1 cellular context compared by ENCODE assay signal in the genomic region with DNA sequence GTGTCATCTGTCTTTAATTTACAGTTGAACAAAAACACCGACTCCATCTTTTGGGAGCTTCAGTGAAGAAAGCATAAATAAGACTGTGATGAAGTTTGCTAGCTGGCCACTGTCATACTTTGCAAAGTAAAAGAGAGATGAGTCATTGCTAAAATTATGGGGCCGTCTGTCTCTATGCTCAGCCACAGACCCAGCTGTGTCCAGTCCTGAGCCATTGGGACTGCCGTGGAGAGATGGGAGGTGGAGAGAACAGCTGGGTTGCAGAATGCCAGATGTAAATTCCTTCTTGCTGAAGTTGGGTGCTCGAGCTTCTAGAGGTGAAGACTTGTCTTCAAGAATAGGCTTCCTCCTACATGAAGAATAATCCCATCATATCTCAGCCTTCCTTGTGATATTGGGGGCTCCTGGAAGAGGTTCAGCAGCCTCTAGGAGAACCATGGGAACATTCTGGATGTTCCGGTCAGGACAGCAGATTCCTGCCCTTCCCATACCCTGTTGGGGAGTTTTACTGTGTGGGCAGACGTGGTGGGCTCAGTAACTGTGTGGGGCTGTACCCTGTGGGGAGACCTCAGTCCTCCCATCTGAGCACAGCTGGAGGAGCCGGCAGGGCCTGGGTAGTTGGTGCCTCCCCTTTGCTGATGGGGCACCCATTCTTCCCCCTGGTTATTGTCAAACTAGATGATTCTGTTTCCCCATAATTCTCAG.
TF ChIP-seq lines count a peak whose summit lies in the region.

No MANE protein-coding gene starts in this region.

TF ChIP-seq in WTC11, 78 proteins besides CTCF, POLR2A, EP300 and RAD21 (continued from another document):
- TF ChIP-seq, protein P1, sequence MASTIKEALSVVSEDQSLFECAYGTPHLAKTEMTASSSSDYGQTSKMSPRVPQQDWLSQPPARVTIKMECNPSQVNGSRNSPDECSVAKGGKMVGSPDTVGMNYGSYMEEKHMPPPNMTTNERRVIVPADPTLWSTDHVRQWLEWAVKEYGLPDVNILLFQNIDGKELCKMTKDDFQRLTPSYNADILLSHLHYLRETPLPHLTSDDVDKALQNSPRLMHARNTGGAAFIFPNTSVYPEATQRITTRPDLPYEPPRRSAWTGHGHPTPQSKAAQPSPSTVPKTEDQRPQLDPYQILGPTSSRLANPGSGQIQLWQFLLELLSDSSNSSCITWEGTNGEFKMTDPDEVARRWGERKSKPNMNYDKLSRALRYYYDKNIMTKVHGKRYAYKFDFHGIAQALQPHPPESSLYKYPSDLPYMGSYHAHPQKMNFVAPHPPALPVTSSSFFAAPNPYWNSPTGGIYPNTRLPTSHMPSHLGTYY (CRISPR knock-in tag; IDR thresholded peaks at IDR 0.05) = no peak
- TF ChIP-seq, protein P2, sequence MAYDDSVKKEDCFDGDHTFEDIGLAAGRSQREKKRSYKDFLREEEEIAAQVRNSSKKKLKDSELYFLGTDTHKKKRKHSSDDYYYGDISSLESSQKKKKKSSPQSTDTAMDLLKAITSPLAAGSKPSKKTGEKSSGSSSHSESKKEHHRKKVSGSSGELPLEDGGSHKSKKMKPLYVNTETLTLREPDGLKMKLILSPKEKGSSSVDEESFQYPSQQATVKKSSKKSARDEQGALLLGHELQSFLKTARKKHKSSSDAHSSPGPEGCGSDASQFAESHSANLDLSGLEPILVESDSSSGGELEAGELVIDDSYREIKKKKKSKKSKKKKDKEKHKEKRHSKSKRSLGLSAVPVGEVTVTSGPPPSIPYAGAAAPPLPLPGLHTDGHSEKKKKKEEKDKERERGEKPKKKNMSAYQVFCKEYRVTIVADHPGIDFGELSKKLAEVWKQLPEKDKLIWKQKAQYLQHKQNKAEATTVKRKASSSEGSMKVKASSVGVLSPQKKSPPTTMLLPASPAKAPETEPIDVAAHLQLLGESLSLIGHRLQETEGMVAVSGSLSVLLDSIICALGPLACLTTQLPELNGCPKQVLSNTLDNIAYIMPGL (CRISPR knock-in tag; IDR thresholded peaks at IDR 0.05) = no peak
- TF ChIP-seq ZNF396 (CRISPR knock-in tag; IDR thresholded peaks at IDR 0.05; ENCODE audit: borderline replicate concordance) (no peak), SP1 (CRISPR knock-in tag; conservative IDR thresholded peaks at IDR 0.05) (no peak), RELA (CRISPR knock-in tag; IDR thresholded peaks at IDR 0.05; ENCODE audit: borderline replicate concordance) (no peak), MYBL2 (CRISPR knock-in tag; IDR thresholded peaks at IDR 0.05) (no peak)
